In the genomic region with DNA sequence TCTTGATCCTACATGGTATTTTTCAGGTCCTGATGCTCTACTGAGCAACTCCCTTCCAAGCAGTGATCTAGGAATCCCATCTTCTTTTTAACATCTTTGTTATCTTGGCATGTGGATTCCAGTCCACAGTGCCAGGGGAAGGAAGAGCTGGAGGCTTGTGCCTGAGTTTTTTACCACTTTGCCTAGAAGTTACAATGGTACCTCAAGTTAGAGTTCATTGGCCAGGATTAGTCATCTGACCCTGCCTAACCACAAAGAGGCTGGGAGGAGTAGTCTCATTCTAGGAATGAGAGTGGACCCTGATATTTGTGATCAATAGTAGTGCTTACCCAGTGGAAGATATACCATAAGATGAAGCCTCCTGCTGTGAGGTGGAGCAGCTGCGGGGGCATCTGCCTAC, we compare ENCODE assay signal across 17 cellular contexts.
"Had no signal": no experiment of that assay in that cellular context is flagged by ENCODE, and none has a peak within 500 bp of the region (broad histone marks: within the 10 kb centered on the region; RNA-seq: fewer than 3 reads in every experiment).

No MANE protein-coding gene starts in this region.

- H3K4me1 ChIP-seq: right lobe of liver, spleen, transverse colon had no signal

- H3K9me3 ChIP-seq: gastroesophageal sphincter, right lobe of liver, spleen, transverse colon had no signal

- H3K27ac Mint-ChIP-seq: activated naive CD4-positive, alpha-beta T cell treated with anti-CD3 and anti-CD28 coated beads, Interleukin-2, amount 10 ng/mL, durations not matched to agents 7 days and 5 days; activated T-helper 2 cell treated with anti-CD3 and anti-CD28 coated beads, Interferon-gamma antibody, Interleukin-2, Interleukin-4, amounts not matched to agents 10 μg/mL and 5 μg/mL and 100 μg/mL, durations not matched to agents 14 hours and 24 hours and 36 hours; naive thymus-derived CD4-positive, alpha-beta T cell; stimulated activated naive B cell treated with anti-CD40 and anti-IgM and Interleukin-4, amounts not matched to agents 10 μg/mL and 1 μg/mL and 100 μg/mL, for 72 hours had no signal

- ATAC-seq: gastroesophageal sphincter; naive thymus-derived CD4-positive, alpha-beta T cell; right lobe of liver had no signal

- H3K4me1 Mint-ChIP-seq: activated naive CD4-positive, alpha-beta T cell treated with anti-CD3 and anti-CD28 coated beads, Interleukin-2, amount 10 ng/mL, durations not matched to agents 7 days and 5 days; naive thymus-derived CD4-positive, alpha-beta T cell; stimulated activated naive B cell treated with anti-CD40 and anti-IgM and Interleukin-4, amounts not matched to agents 10 μg/mL and 1 μg/mL and 100 μg/mL, for 72 hours had no signal

- DNase-seq: activated CD4-positive, alpha-beta T cell treated with anti-CD3 and anti-CD28 coated beads, Interleukin-2, amount 50 U/mL, for 1 hour; activated CD4-positive, CD25-positive, alpha-beta regulatory T cell; activated naive CD4-positive, alpha-beta T cell treated with anti-CD3 and anti-CD28 coated beads, Interleukin-2, amount 10 ng/mL, durations not matched to agents 7 days and 5 days; caudate nucleus; effector CD4-positive, alpha-beta T cell; kidney; naive thymus-derived CD4-positive, alpha-beta T cell; right lobe of liver; spleen; stimulated activated CD4-positive, alpha-beta T cell treated with anti-CD3 and anti-CD28 coated beads, Interleukin-1b, Interleukin-23, amount 100 ng/mL, for 48 hours; stimulated activated naive B cell treated with anti-CD40 and anti-IgM and Interleukin-4, amounts not matched to agents 10 μg/mL and 1 μg/mL and 100 μg/mL, for 72 hours; transverse colon had no signal

- H3K36me3 Mint-ChIP-seq: activated naive CD4-positive, alpha-beta T cell treated with anti-CD3 and anti-CD28 coated beads, Interleukin-2, amount 10 ng/mL, durations not matched to agents 7 days and 5 days; naive thymus-derived CD4-positive, alpha-beta T cell; stimulated activated naive B cell treated with anti-CD40 and anti-IgM and Interleukin-4, amounts not matched to agents 10 μg/mL and 1 μg/mL and 100 μg/mL, for 72 hours had no signal

- H3K27ac ChIP-seq: coronary artery, gastroesophageal sphincter, hepatocyte, right lobe of liver, spleen, transverse colon had no signal

- H3K36me3 ChIP-seq: gastroesophageal sphincter, right lobe of liver, spleen, transverse colon had no signal

- H3K4me3 ChIP-seq: coronary artery, gastroesophageal sphincter, hepatocyte, right lobe of liver, spleen, transverse colon had no signal

- H3K9me3 Mint-ChIP-seq: activated naive CD4-positive, alpha-beta T cell treated with anti-CD3 and anti-CD28 coated beads, Interleukin-2, amount 10 ng/mL, durations not matched to agents 7 days and 5 days; activated T-helper 2 cell treated with anti-CD3 and anti-CD28 coated beads, Interferon-gamma antibody, Interleukin-2, Interleukin-4, amounts not matched to agents 10 μg/mL and 5 μg/mL and 100 μg/mL, durations not matched to agents 14 hours and 24 hours and 36 hours; stimulated activated naive B cell treated with anti-CD40 and anti-IgM and Interleukin-4, amounts not matched to agents 10 μg/mL and 1 μg/mL and 100 μg/mL, for 72 hours had no signal

- H3K27me3 ChIP-seq: gastroesophageal sphincter, hepatocyte, right lobe of liver, spleen, transverse colon had no signal

- H3K4me3 Mint-ChIP-seq: activated naive CD4-positive, alpha-beta T cell treated with anti-CD3 and anti-CD28 coated beads, Interleukin-2, amount 10 ng/mL, durations not matched to agents 7 days and 5 days; naive thymus-derived CD4-positive, alpha-beta T cell; stimulated activated naive B cell treated with anti-CD40 and anti-IgM and Interleukin-4, amounts not matched to agents 10 μg/mL and 1 μg/mL and 100 μg/mL, for 72 hours had no signal

- H3K27me3 Mint-ChIP-seq: progenitor cell of endocrine pancreas; stimulated activated naive B cell treated with anti-CD40 and anti-IgM and Interleukin-4, amounts not matched to agents 10 μg/mL and 1 μg/mL and 100 μg/mL, for 72 hours had no signal
